Comparison of ENCODE assay signal across 8 cellular contexts in the genomic region with DNA sequence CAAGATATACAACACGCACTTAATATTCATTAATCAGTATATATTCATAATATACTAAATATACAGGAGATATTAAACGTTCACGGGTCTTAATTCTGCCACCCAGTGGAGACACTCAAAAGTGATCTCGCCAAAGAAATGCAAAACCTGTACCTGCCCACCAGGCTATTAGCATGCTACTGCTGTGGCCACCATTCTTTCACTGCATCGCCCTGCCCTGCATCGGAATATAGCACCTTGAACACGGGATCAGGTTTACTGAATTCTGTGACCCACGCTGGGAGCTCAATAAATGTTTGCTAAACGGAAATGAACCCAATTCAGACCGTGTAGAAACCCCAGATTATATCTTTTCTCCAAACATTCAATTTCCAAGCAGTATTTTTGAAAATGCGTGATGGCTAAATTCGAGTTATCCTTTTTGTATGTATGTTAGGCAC. TPM values are rescaled to one million over a fixed set of nuclear protein-coding genes. Genes with fewer than 3 reads are reported as not detected.
DNase-seq lines count a peak whose midpoint lies in the region; ATAC-seq, FAIRE-seq and TF ChIP-seq lines count a peak whose summit lies in the region.

No MANE protein-coding gene starts in this region.

- H3K4me1 ChIP-seq in adipocyte (ENCODE audit: control insufficient read depth, insufficient read depth, low read length) (peaks cover 17% of the 10 kb centered on the region), right atrium auricular region (peaks cover 0 to 24% of the 10 kb centered on the region in 2 donors), prostate gland (replicated peaks) (peaks cover 2% of the 10 kb centered on the region)

- ATAC-seq in GM21786 (IDR thresholded peaks at IDR 0.05; ENCODE audit: unreplicated experiment) (peak; percentile 38), SK-N-SH treated with all-trans-retinoic acid at 6 μM for 48 hours (peak; percentile 61)

- TF ChIP-seq POLR2A in prostate gland (IDR thresholded peaks at IDR 0.05), result peak; percentile 30

- intact Hi-C loops in prostate gland (cut with DNase I), result no loop called here

- peak overlapping the region; percentile 92 for H3K9ac ChIP-seq in adipocyte (ENCODE audit: low read length)

- H3K27me3 ChIP-seq in adipocyte (replicated peaks; ENCODE audit: control insufficient read depth, insufficient read depth, low read length), result no peaks in the 10 kb centered on the region
- H3K27me3 ChIP-seq in right atrium auricular region, result no peaks in the 10 kb centered on the region
- H3K27me3 ChIP-seq in prostate gland (replicated peaks; ENCODE audit: insufficient read depth), result no peaks in the 10 kb centered on the region

- peak overlapping the region; percentile 77 for H3K4me3 ChIP-seq in Jurkat, Clone E6-1 (ENCODE audit: low read length)
- H3K4me3 ChIP-seq in adipocyte (ENCODE audit: low read length), result peak overlapping the region; percentile 93
- peak overlapping the region; percentile 66 to 83 for H3K4me3 ChIP-seq in right atrium auricular region
- H3K4me3 ChIP-seq in prostate gland, result peak overlapping the region; percentile 64 to 69

- H3K27ac ChIP-seq in right atrium auricular region, result peak overlapping the region; percentile 93 to 96
- peak overlapping the region; percentile 98 to 99 for H3K27ac ChIP-seq in prostate gland

- DNase-seq in GM03348 (ENCODE audit: low spot score) (peak; percentile 32), adipocyte (ENCODE audit: low read depth) (peak; percentile 76), right atrium auricular region (ENCODE audit: low spot score) (no peak), prostate gland (ENCODE audit: low spot score) (peak; percentile 72), GM19239 (ENCODE audit: insufficient read length, low spot score) (no peak)
- DNase-seq in Jurkat, Clone E6-1 (ENCODE audit: low read depth, low spot score), result peak; percentile 65

- FAIRE-seq in GM19239 (lab: Jason Lieb, UNC), result no peak

- H3K36me3 ChIP-seq in adipocyte (ENCODE audit: control insufficient read depth, insufficient read depth, low read length, severe bottlenecking), result no peaks in the 10 kb centered on the region
- no peaks in the 10 kb centered on the region for H3K36me3 ChIP-seq in right atrium auricular region
- H3K36me3 ChIP-seq in prostate gland, result no peaks in the 10 kb centered on the region

- 2% methylated on average over 12 of the region's 12 CpGs for WGBS in prostate gland

- TF ChIP-seq CTCF in right atrium auricular region (IDR thresholded peaks at IDR 0.05) (peak; percentile 48 to 65), prostate gland (IDR thresholded peaks at IDR 0.05) (peak in 3 of 4 experiments; percentile 50 to 77 (median 69))

- H3K9me3 ChIP-seq in adipocyte (ENCODE audit: control insufficient read depth, low read length) (no peaks in the 10 kb centered on the region), right atrium auricular region (no peaks in the 10 kb centered on the region), prostate gland (no peaks in the 10 kb centered on the region)

TF ChIP-seq in SK-N-SH treated with all-trans-retinoic acid at 6 μM for 48 hours, 23 proteins besides CTCF, POLR2A, EP300 and RAD21:
- TF ChIP-seq ZNF565 (CRISPR knock-in tag; conservative IDR thresholded peaks at IDR 0.05; ENCODE audit: low read depth) (no peak), ESRRG (CRISPR knock-in tag; IDR thresholded peaks at IDR 0.05) (no peak), ZFP3 (CRISPR knock-in tag; IDR thresholded peaks at IDR 0.05) (no peak), ZNF70 (CRISPR knock-in tag; IDR thresholded peaks at IDR 0.05) (no peak), TOX (CRISPR knock-in tag; IDR thresholded peaks at IDR 0.05; ENCODE audit: borderline replicate concordance) (no peak), ZC3H10 (CRISPR knock-in tag; IDR thresholded peaks at IDR 0.05) (no peak), ARNTL (CRISPR knock-in tag; IDR thresholded peaks at IDR 0.05; ENCODE audit: borderline replicate concordance, low read depth) (no peak), ISL1 (CRISPR knock-in tag; IDR thresholded peaks at IDR 0.05) (no peak), OSR1 (CRISPR knock-in tag; IDR thresholded peaks at IDR 0.05) (no peak), ZFP30 (CRISPR knock-in tag; IDR thresholded peaks at IDR 0.05) (no peak)
- TF ChIP-seq, protein P1, sequence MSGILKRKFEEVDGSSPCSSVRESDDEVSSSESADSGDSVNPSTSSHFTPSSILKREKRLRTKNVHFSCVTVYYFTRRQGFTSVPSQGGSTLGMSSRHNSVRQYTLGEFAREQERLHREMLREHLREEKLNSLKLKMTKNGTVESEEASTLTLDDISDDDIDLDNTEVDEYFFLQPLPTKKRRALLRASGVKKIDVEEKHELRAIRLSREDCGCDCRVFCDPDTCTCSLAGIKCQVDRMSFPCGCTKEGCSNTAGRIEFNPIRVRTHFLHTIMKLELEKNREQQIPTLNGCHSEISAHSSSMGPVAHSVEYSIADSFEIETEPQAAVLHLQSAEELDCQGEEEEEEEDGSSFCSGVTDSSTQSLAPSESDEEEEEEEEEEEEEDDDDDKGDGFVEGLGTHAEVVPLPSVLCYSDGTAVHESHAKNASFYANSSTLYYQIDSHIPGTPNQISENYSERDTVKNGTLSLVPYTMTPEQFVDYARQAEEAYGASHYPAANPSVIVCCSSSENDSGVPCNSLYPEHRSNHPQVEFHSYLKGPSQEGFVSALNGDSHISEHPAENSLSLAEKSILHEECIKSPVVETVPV (CRISPR knock-in tag; IDR thresholded peaks at IDR 0.05), result no peak
- TF ChIP-seq, protein P2, sequence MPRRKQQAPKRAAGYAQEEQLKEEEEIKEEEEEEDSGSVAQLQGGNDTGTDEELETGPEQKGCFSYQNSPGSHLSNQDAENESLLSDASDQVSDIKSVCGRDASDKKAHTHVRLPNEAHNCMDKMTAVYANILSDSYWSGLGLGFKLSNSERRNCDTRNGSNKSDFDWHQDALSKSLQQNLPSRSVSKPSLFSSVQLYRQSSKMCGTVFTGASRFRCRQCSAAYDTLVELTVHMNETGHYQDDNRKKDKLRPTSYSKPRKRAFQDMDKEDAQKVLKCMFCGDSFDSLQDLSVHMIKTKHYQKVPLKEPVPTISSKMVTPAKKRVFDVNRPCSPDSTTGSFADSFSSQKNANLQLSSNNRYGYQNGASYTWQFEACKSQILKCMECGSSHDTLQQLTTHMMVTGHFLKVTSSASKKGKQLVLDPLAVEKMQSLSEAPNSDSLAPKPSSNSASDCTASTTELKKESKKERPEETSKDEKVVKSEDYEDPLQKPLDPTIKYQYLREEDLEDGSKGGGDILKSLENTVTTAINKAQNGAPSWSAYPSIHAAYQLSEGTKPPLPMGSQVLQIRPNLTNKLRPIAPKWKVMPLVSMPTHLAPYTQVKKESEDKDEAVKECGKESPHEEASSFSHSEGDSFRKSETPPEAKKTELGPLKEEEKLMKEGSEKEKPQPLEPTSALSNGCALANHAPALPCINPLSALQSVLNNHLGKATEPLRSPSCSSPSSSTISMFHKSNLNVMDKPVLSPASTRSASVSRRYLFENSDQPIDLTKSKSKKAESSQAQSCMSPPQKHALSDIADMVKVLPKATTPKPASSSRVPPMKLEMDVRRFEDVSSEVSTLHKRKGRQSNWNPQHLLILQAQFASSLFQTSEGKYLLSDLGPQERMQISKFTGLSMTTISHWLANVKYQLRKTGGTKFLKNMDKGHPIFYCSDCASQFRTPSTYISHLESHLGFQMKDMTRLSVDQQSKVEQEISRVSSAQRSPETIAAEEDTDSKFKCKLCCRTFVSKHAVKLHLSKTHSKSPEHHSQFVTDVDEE (CRISPR knock-in tag; IDR thresholded peaks at IDR 0.05), result no peak

RNA-seq across cellular contexts. Expression of gene CLCN3, which starts 0.8 kb away (rescaled TPM):
- 27.5 TPM for polyA plus RNA-seq in Jurkat, Clone E6-1 (2012; ENCODE audit: insufficient read depth, insufficient read length)
- 10 to 100 TPM; 32.9 to 58.4 TPM for total RNA-seq in right atrium auricular region
- 10 to 100 TPM; 67.2 to 96.4 TPM for total RNA-seq in prostate gland

RNA-seq across cellular contexts. Expression of gene NEK1, which starts 7.2 kb away (rescaled TPM):
- 10.8 TPM for polyA plus RNA-seq in Jurkat, Clone E6-1 (2012; ENCODE audit: insufficient read depth, insufficient read length)
- total RNA-seq in right atrium auricular region (1 to 10 TPM; 7.2 to 9.3 TPM), prostate gland (10 to 100 TPM in 1 of 2 donors, 1 to 10 TPM in 1; 5.0 to 17.6 TPM)

Comparison
In these comparisons a context has a peak if more than half of its experiments do, and no peak if none do; other contexts are left out.
1. DNase-seq: peak in GM03348 (single experiment), Jurkat, Clone E6-1 (single experiment), adipocyte (single experiment) and prostate gland (single experiment); none in right atrium auricular region (single experiment) and GM19239 (single experiment).
2. Peak in every context shown above with its lines, with median percentiles within 50 percentile points of each other: H3K4me3 ChIP-seq.